In the genomic region with DNA sequence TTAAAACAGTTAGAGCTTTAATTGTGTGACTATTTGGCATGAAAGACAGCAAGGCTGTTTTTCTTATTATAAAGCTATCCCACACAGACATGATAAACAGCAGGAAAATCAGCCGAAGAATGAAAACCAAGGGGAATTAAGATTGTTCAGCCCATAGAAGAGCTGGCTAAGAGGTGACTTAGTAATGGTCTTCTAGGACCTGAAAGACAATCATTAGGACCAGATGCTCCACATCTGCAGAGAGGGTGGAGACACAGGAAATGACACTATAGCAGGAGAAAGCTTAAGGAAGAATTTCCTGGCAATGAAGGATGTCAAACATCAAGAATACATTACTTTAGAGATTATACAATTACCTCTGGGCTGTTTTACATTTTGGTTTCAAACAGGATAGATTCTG, we compare ENCODE assay signal across 33 cellular contexts.
"Had no signal": no experiment of that assay in that cellular context is flagged by ENCODE, and none has a peak within 500 bp of the region (broad histone marks: within the 10 kb centered on the region; RNA-seq: fewer than 3 reads in every experiment).

No MANE protein-coding gene starts in this region.

- H3K27ac ChIP-seq: ascending aorta, breast epithelium, coronary artery, dorsolateral prefrontal cortex had no signal

- H3K4me1 Mint-ChIP-seq: activated CD4-positive, alpha-beta T cell treated with anti-CD3 and anti-CD28 coated beads, Interleukin-2, amount 10 ng/mL, durations not matched to agents 7 days and 5 days; activated CD8-positive, alpha-beta memory T cell treated with anti-CD3 and anti-CD28 coated beads, Interleukin-2, amount 10 ng/mL, durations not matched to agents 7 days and 5 days; activated naive CD4-positive, alpha-beta T cell treated with anti-CD3 and anti-CD28 coated beads, Interleukin-2, amount 50 U/mL, for 24 hours; activated naive CD8-positive, alpha-beta T cell treated with anti-CD3 and anti-CD28 coated beads for 36 hours; activated naive CD8-positive, alpha-beta T cell treated with anti-CD3 and anti-CD28 coated beads, Interleukin-2, amount 50 U/mL, for 24 hours; central memory CD8-positive, alpha-beta T cell; endodermal cell; T-helper 17 cell had no signal

- H3K36me3 ChIP-seq: ascending aorta, breast epithelium had no signal

- H3K27me3 Mint-ChIP-seq: activated CD4-positive, alpha-beta T cell treated with anti-CD3 and anti-CD28 coated beads, Interleukin-2, amount 10 ng/mL, durations not matched to agents 7 days and 5 days; activated CD8-positive, alpha-beta memory T cell treated with anti-CD3 and anti-CD28 coated beads, Interleukin-2, amount 10 ng/mL, durations not matched to agents 7 days and 5 days; activated naive CD4-positive, alpha-beta T cell treated with anti-CD3 and anti-CD28 coated beads, Interleukin-2, amount 50 U/mL, for 24 hours; activated naive CD8-positive, alpha-beta T cell treated with anti-CD3 and anti-CD28 coated beads for 36 hours; activated naive CD8-positive, alpha-beta T cell treated with anti-CD3 and anti-CD28 coated beads, Interleukin-2, amount 50 U/mL, for 24 hours; brain; central memory CD8-positive, alpha-beta T cell; dendritic cell treated with granulocyte-macrophage colony-stimulating factor and Interleukin-4, amounts not matched to agents 40 ng/mL and 50 ng/mL, for 4 days; T-helper 17 cell had no signal

- H3K36me3 Mint-ChIP-seq: activated CD8-positive, alpha-beta memory T cell treated with anti-CD3 and anti-CD28 coated beads, Interleukin-2, amount 10 ng/mL, durations not matched to agents 7 days and 5 days; activated naive CD4-positive, alpha-beta T cell treated with anti-CD3 and anti-CD28 coated beads, Interleukin-2, amount 50 U/mL, for 24 hours; activated naive CD8-positive, alpha-beta T cell treated with anti-CD3 and anti-CD28 coated beads for 36 hours; brain had no signal

- DNase-seq: activated CD4-positive, alpha-beta T cell treated with anti-CD3 and anti-CD28 coated beads for 1 hour; activated CD4-positive, alpha-beta T cell treated with anti-CD3 and anti-CD28 coated beads for 4 hours; activated CD4-positive, alpha-beta T cell treated with anti-CD3 and anti-CD28 coated beads, Interleukin-2, amount 10 ng/mL, durations not matched to agents 7 days and 5 days; activated CD4-positive, alpha-beta T cell treated with anti-CD3 and anti-CD28 coated beads, Interleukin-2, amount 50 U/mL, for 48 hours; activated CD4-positive, CD25-positive, alpha-beta regulatory T cell; activated CD8-positive, alpha-beta memory T cell treated with anti-CD3 and anti-CD28 coated beads, Interleukin-2, amount 10 ng/mL, durations not matched to agents 7 days and 5 days; activated CD8-positive, alpha-beta memory T cell treated with anti-CD3 and anti-CD28 coated beads, Interleukin-2, amount 50 U/mL, for 4 hours; activated CD8-positive, alpha-beta T cell treated with anti-CD3 and anti-CD28 coated beads, Interleukin-2, amount 10 ng/mL, durations not matched to agents 7 days and 5 days; activated effector memory CD4-positive, alpha-beta T cell treated with anti-CD3 and anti-CD28 coated beads, Interleukin-2, amount 50 U/mL, for 16 hours; activated naive CD4-positive, alpha-beta T cell treated with anti-CD3 and anti-CD28 coated beads for 36 hours; activated naive CD8-positive, alpha-beta T cell treated with anti-CD3 and anti-CD28 coated beads for 36 hours; activated naive CD8-positive, alpha-beta T cell treated with anti-CD3 and anti-CD28 coated beads, Interleukin-2, amount 50 U/mL, for 24 hours; activated T-cell treated with anti-CD3 and anti-CD28 coated beads, Interleukin-2, amount 50 U/mL, for 1 hour; activated T-cell treated with anti-CD3 and anti-CD28 coated beads, Interleukin-2, amount 50 U/mL, for 48 hours; dorsolateral prefrontal cortex; effector memory CD4-positive, alpha-beta T cell; endodermal cell; head of caudate nucleus; SW 1271; T-helper 1 cell; T-helper 17 cell; T1000 had no signal

- H3K4me1 ChIP-seq: ascending aorta, breast epithelium had no signal

- H3K27ac Mint-ChIP-seq: activated CD4-positive, alpha-beta T cell treated with anti-CD3 and anti-CD28 coated beads, Interleukin-2, amount 10 ng/mL, durations not matched to agents 7 days and 5 days; activated CD8-positive, alpha-beta memory T cell treated with anti-CD3 and anti-CD28 coated beads, Interleukin-2, amount 10 ng/mL, durations not matched to agents 7 days and 5 days; activated CD8-positive, alpha-beta T cell treated with anti-CD3 and anti-CD28 coated beads, Interleukin-2, amount 10 ng/mL, durations not matched to agents 7 days and 5 days; activated naive CD4-positive, alpha-beta T cell treated with anti-CD3 and anti-CD28 coated beads for 36 hours; activated naive CD4-positive, alpha-beta T cell treated with anti-CD3 and anti-CD28 coated beads, Interleukin-2, amount 50 U/mL, for 24 hours; activated naive CD8-positive, alpha-beta T cell treated with anti-CD3 and anti-CD28 coated beads for 36 hours; activated naive CD8-positive, alpha-beta T cell treated with anti-CD3 and anti-CD28 coated beads, Interleukin-2, amount 50 U/mL, for 24 hours; activated T-helper 1 cell treated with anti-CD3 and anti-CD28 coated beads, Interleukin-12 subunit alpha, Interleukin-12 subunit beta, Interleukin-2, Interleukin-4 antibody, amounts not matched to agents 30 ng/mL and 10 ng/mL and 1 ng/mL, durations not matched to agents 14 hours and 24 hours and 36 hours; activated T-helper 2 cell treated with anti-CD3 and anti-CD28 coated beads, Interferon-gamma antibody, Interleukin-2, Interleukin-4, amounts not matched to agents 10 μg/mL and 5 μg/mL and 100 μg/mL, durations not matched to agents 14 hours and 24 hours and 36 hours; dendritic cell treated with granulocyte-macrophage colony-stimulating factor and Interleukin-4, amounts not matched to agents 40 ng/mL and 50 ng/mL, for 4 days; endodermal cell; T-helper 17 cell; T-helper 2 cell treated with Interferon-gamma antibody and Interleukin-4, amounts not matched to agents 5 μg/mL and 100 μg/mL, for 36 hours had no signal

- H3K4me3 Mint-ChIP-seq: activated CD4-positive, alpha-beta T cell treated with anti-CD3 and anti-CD28 coated beads, Interleukin-2, amount 10 ng/mL, durations not matched to agents 7 days and 5 days; activated CD8-positive, alpha-beta memory T cell treated with anti-CD3 and anti-CD28 coated beads, Interleukin-2, amount 10 ng/mL, durations not matched to agents 7 days and 5 days; activated CD8-positive, alpha-beta T cell treated with anti-CD3 and anti-CD28 coated beads, Interleukin-2, amount 10 ng/mL, durations not matched to agents 7 days and 5 days; activated naive CD4-positive, alpha-beta T cell treated with anti-CD3 and anti-CD28 coated beads for 36 hours; activated naive CD4-positive, alpha-beta T cell treated with anti-CD3 and anti-CD28 coated beads, Interleukin-2, amount 50 U/mL, for 24 hours; activated naive CD8-positive, alpha-beta T cell treated with anti-CD3 and anti-CD28 coated beads for 36 hours; activated naive CD8-positive, alpha-beta T cell treated with anti-CD3 and anti-CD28 coated beads, Interleukin-2, amount 50 U/mL, for 24 hours; activated T-helper 1 cell treated with anti-CD3 and anti-CD28 coated beads, Interleukin-12 subunit alpha, Interleukin-12 subunit beta, Interleukin-2, Interleukin-4 antibody, amounts not matched to agents 30 ng/mL and 10 ng/mL and 1 ng/mL, durations not matched to agents 14 hours and 24 hours and 36 hours; brain; central memory CD8-positive, alpha-beta T cell; dendritic cell treated with granulocyte-macrophage colony-stimulating factor and Interleukin-4, amounts not matched to agents 40 ng/mL and 50 ng/mL, for 4 days; endodermal cell; T-helper 17 cell; T-helper 2 cell treated with Interferon-gamma antibody and Interleukin-4, amounts not matched to agents 5 μg/mL and 100 μg/mL, for 36 hours had no signal

- H3K4me3 ChIP-seq: ascending aorta, breast epithelium, coronary artery, dorsolateral prefrontal cortex had no signal

- H3K9me3 Mint-ChIP-seq: activated CD4-positive, alpha-beta T cell treated with anti-CD3 and anti-CD28 coated beads, Interleukin-2, amount 10 ng/mL, durations not matched to agents 7 days and 5 days; activated naive CD4-positive, alpha-beta T cell treated with anti-CD3 and anti-CD28 coated beads, Interleukin-2, amount 50 U/mL, for 24 hours; activated naive CD8-positive, alpha-beta T cell treated with anti-CD3 and anti-CD28 coated beads for 36 hours; activated naive CD8-positive, alpha-beta T cell treated with anti-CD3 and anti-CD28 coated beads, Interleukin-2, amount 50 U/mL, for 24 hours; activated T-helper 1 cell treated with anti-CD3 and anti-CD28 coated beads, Interleukin-12 subunit alpha, Interleukin-12 subunit beta, Interleukin-2, Interleukin-4 antibody, amounts not matched to agents 30 ng/mL and 10 ng/mL and 1 ng/mL, durations not matched to agents 14 hours and 24 hours and 36 hours; brain; dendritic cell treated with granulocyte-macrophage colony-stimulating factor and Interleukin-4, amounts not matched to agents 40 ng/mL and 50 ng/mL, for 4 days had no signal

- H3K9me3 ChIP-seq: ascending aorta, breast epithelium had no signal

- H3K27me3 ChIP-seq: ascending aorta had no signal

- ATAC-seq: activated CD8-positive, alpha-beta memory T cell treated with anti-CD3 and anti-CD28 coated beads, Interleukin-2, amount 10 ng/mL, durations not matched to agents 7 days and 5 days; activated CD8-positive, alpha-beta T cell treated with anti-CD3 and anti-CD28 coated beads, Interleukin-2, amount 10 ng/mL, durations not matched to agents 7 days and 5 days; activated naive CD8-positive, alpha-beta T cell treated with anti-CD3 and anti-CD28 coated beads, Interleukin-2, amount 50 U/mL, for 24 hours; esophagus mucosa; T-helper 17 cell had no signal
